Comparison of ENCODE assay signal across 15 cellular contexts in genomic region chr17:70173646-70174045, GRCh38. TPM values are rescaled to one million over a fixed set of nuclear protein-coding genes. Genes with fewer than 3 reads are reported as not detected.
DNase-seq lines count a peak whose midpoint lies in the region; ATAC-seq and TF ChIP-seq lines count a peak whose summit lies in the region.
"Had no signal": no experiment of that assay in that cellular context is flagged by ENCODE, and none has a peak within 500 bp of the region (broad histone marks: within the 10 kb centered on the region; RNA-seq: fewer than 3 reads in every experiment).

No MANE protein-coding gene starts in this region.

- H2AFZ ChIP-seq in hepatocyte (no peak overlapping the region), trophoblast cell (ENCODE audit: insufficient read depth, low read length, poor library complexity) (no peak overlapping the region)

- H3K18ac ChIP-seq in trophoblast cell (ENCODE audit: low read length), result no peak overlapping the region

- no peak overlapping the region for H3K14ac ChIP-seq in trophoblast cell (ENCODE audit: low read length)

- no peak overlapping the region for H3K27ac ChIP-seq in hepatocyte
- no peak overlapping the region for H3K27ac ChIP-seq in trophoblast cell (ENCODE audit: low read depth, low read length)
- H3K27ac ChIP-seq: RWPE1 had no signal

- H3K79me1 ChIP-seq in trophoblast cell (ENCODE audit: low read length), result peaks cover 6% of the 10 kb centered on the region

- H3K36me3 ChIP-seq in hepatocyte (replicated peaks; ENCODE audit: insufficient read depth, low read depth) (no peaks in the 10 kb centered on the region), trophoblast cell (ENCODE audit: control insufficient read depth in 1 of 2, insufficient read depth in 2 of 2, low read length in 2 of 2) (peaks cover 15 to 19% of the 10 kb centered on the region in 2 experiments)

- no peak for TF ChIP-seq CTCF in hepatocyte (IDR thresholded peaks at IDR 0.05; ENCODE audit: poor library complexity)

- no peak overlapping the region for H4K12ac ChIP-seq in trophoblast cell (ENCODE audit: low read depth, low read length)

- DNase-seq in left ventricle myocardium superior, result no peak
- no peak for DNase-seq in left cardiac atrium
- peak; percentile 13 for DNase-seq in hepatocyte (ENCODE audit: low spot score)
- no peak for DNase-seq in trophoblast cell
- no peak for DNase-seq in activated CD4-positive, alpha-beta T cell treated with anti-CD3 and anti-CD28 coated beads, Interleukin-2, amount 50 U/mL, for 1 hour
- DNase-seq: DMS153, HFFc6, KBM-7, NCI-H1048, NCI-H187 treated with DMSO at 0.1 percent for 48 hours, NCI-H524, OCI-M1 had no signal

- no peak overlapping the region for H2BK5ac ChIP-seq in trophoblast cell (ENCODE audit: low read depth, low read length, poor library complexity)

- intact Hi-C loops in left ventricle myocardium superior (cut with micrococcal nuclease) (loop anchor here (10.0 kb wide), 1 partner anchor 121 kb away; no protein-coding TSS in a partner anchor), left cardiac atrium (cut with DNase I) (loop anchor here in 1 of 2 donors (5.0 kb wide), 1 partner anchor 139 kb away; no protein-coding TSS in a partner anchor)

- peaks cover 32% of the 10 kb centered on the region for H3K27me3 ChIP-seq in hepatocyte
- H3K27me3 ChIP-seq in trophoblast cell (ENCODE audit: insufficient read depth, low read length), result no peaks in the 10 kb centered on the region

- ATAC-seq in left ventricle myocardium superior, result peak; percentile 19
- no peak for ATAC-seq in left cardiac atrium
- no peak for ATAC-seq in GM21723 (IDR thresholded peaks at IDR 0.05; ENCODE audit: unreplicated experiment)
- ATAC-seq in GM19467 (IDR thresholded peaks at IDR 0.05; ENCODE audit: unreplicated experiment), result no peak

- H3K23ac ChIP-seq in trophoblast cell (ENCODE audit: low read length), result no peak overlapping the region

- H3K9me2 ChIP-seq in hepatocyte (replicated peaks; ENCODE audit: insufficient read depth), result no peaks in the 10 kb centered on the region

- H3K9me3 ChIP-seq in hepatocyte (ENCODE audit: low read depth) (no peaks in the 10 kb centered on the region), trophoblast cell (ENCODE audit: insufficient read depth, low read depth, low read length) (no peaks in the 10 kb centered on the region)

- no peak overlapping the region for H4K91ac ChIP-seq in trophoblast cell (ENCODE audit: low read depth, low read length)

- H3K79me2 ChIP-seq in hepatocyte, result peaks cover 9% of the 10 kb centered on the region
- peaks cover 3% of the 10 kb centered on the region for H3K79me2 ChIP-seq in trophoblast cell (ENCODE audit: control insufficient read depth, insufficient read depth, low read length, poor library complexity)

- WGBS in hepatocyte (ENCODE audit: low lambda C conversion rate, missing lambda C conversion rate), result 38% methylated on average over 4 of the region's 4 CpGs
- no CpG with 5 or more reads among the region's 4 CpGs for WGBS in trophoblast cell (ENCODE audit: extremely low coverage, insufficient coverage, insufficient read length)

- no peak overlapping the region for H3K9ac ChIP-seq in trophoblast cell (ENCODE audit: low read length)

- peak overlapping the region; percentile 19 for H3K4me2 ChIP-seq in hepatocyte
- H3K4me2 ChIP-seq in trophoblast cell (ENCODE audit: low read length), result peak overlapping the region; percentile 10

- no peak overlapping the region for H3K4me3 ChIP-seq in hepatocyte
- no peak overlapping the region for H3K4me3 ChIP-seq in trophoblast cell (ENCODE audit: low read depth, low read length)

- H4K8ac ChIP-seq in trophoblast cell (ENCODE audit: low read depth, low read length), result no peak overlapping the region

- no peak overlapping the region for H2BK120ac ChIP-seq in trophoblast cell (ENCODE audit: insufficient read depth, low read length, poor library complexity)

- H4K20me1 ChIP-seq in hepatocyte (ENCODE audit: insufficient read depth, poor library complexity, severe bottlenecking), result no peaks in the 10 kb centered on the region

- no peak overlapping the region for H2AK5ac ChIP-seq in trophoblast cell (ENCODE audit: low read length)

- H3K4me1 ChIP-seq in hepatocyte (ENCODE audit: insufficient read depth), result no peaks in the 10 kb centered on the region
- H3K4me1 ChIP-seq in trophoblast cell (ENCODE audit: control insufficient read depth in 1 of 2, insufficient read depth in 2 of 2, low read length in 2 of 2), result peaks cover 0 to 3% of the 10 kb centered on the region in 2 experiments

- H3K4ac ChIP-seq in trophoblast cell (ENCODE audit: low read depth, low read length), result no peak overlapping the region

- H2BK12ac ChIP-seq in trophoblast cell (ENCODE audit: low read length), result no peak overlapping the region

RNA-seq across cellular contexts. Expression of gene KCNJ2, which starts 4.3 kb away (rescaled TPM):
- total RNA-seq in left ventricle myocardium superior, result 50.6 TPM
- 1 to 10 TPM; 4.8 to 5.7 TPM for total RNA-seq in left cardiac atrium
- 3.0 and 4.1 TPM in 2 replicates for total RNA-seq in hepatocyte
- 0.41 and 1.0 TPM in 2 replicates for polyA plus RNA-seq in hepatocyte
- 4.9 and 5.2 TPM in 2 replicates for polyA plus RNA-seq in trophoblast cell (2013)
